In the genomic region with DNA sequence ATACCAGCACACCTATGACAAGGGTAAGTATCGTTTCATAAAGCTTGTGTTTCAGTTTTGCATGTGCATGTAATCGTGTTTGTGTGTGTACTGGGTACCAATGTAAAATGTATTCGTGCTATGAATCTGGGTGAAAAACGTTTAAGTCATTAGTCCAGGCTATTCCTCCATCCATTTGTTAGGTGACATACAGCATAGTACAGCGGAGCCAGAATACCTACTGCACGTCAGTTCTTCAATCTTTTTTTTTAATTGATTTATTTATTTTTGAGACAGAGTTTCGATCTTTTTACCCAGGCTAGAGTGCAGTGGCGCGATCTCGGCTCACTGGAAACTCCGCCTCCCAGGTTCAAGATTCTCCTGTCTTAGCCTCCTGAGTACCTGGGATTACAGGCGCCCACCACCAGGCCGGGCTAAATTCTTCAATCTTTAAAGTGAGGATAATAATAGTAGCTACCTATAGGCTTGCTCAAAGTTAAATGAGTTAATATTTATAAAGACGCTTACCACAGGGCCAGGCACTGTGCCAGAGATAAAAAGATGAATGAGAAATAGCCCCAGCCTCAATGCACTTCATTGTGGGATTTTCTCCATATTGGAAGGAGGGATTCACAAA, we compare ENCODE assay signal across 1 cellular context.
TF ChIP-seq lines count a peak whose summit lies in the region.

No MANE protein-coding gene starts in this region.

TF ChIP-seq in SK-N-SH, 30 proteins besides CTCF, POLR2A, EP300 and RAD21 (continued from another document):
- TF ChIP-seq, protein P1, sequence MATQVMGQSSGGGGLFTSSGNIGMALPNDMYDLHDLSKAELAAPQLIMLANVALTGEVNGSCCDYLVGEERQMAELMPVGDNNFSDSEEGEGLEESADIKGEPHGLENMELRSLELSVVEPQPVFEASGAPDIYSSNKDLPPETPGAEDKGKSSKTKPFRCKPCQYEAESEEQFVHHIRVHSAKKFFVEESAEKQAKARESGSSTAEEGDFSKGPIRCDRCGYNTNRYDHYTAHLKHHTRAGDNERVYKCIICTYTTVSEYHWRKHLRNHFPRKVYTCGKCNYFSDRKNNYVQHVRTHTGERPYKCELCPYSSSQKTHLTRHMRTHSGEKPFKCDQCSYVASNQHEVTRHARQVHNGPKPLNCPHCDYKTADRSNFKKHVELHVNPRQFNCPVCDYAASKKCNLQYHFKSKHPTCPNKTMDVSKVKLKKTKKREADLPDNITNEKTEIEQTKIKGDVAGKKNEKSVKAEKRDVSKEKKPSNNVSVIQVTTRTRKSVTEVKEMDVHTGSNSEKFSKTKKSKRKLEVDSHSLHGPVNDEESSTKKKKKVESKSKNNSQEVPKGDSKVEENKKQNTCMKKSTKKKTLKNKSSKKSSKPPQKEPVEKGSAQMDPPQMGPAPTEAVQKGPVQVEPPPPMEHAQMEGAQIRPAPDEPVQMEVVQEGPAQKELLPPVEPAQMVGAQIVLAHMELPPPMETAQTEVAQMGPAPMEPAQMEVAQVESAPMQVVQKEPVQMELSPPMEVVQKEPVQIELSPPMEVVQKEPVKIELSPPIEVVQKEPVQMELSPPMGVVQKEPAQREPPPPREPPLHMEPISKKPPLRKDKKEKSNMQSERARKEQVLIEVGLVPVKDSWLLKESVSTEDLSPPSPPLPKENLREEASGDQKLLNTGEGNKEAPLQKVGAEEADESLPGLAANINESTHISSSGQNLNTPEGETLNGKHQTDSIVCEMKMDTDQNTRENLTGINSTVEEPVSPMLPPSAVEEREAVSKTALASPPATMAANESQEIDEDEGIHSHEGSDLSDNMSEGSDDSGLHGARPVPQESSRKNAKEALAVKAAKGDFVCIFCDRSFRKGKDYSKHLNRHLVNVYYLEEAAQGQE (IDR thresholded peaks at IDR 0.05; ENCODE audit: low read depth, low read length): no peak
TF ChIP-seq in SK-N-SH: peak in this region for 0.
